ENCODE assay signal across 6 cellular contexts in genomic region chr7:119896386-119896785, GRCh38.
"Had no signal": no experiment of that assay in that cellular context is flagged by ENCODE, and none has a peak within 500 bp of the region (broad histone marks: within the 10 kb centered on the region; RNA-seq: fewer than 3 reads in every experiment).

No MANE protein-coding gene starts in this region.

- H3K27ac ChIP-seq: HL-60 had no signal

- ATAC-seq: HepG2 had no signal

- DNase-seq: IMR-90, KBM-7, KG1 had no signal

- FAIRE-seq: HepG2, HTR-8/SVneo had no signal
